Comparison of ENCODE assay signal across 9 cellular contexts in genomic region chr22:44496844-44497217, GRCh38. TPM values are rescaled to one million over a fixed set of nuclear protein-coding genes. Genes with fewer than 3 reads are reported as not detected.
DNase-seq lines count a peak whose midpoint lies in the region; ATAC-seq and TF ChIP-seq lines count a peak whose summit lies in the region.
"Had no signal": no experiment of that assay in that cellular context is flagged by ENCODE, and none has a peak within 500 bp of the region (broad histone marks: within the 10 kb centered on the region; RNA-seq: fewer than 3 reads in every experiment).

No MANE protein-coding gene starts in this region.

- peaks cover 9 to 15% of the 10 kb centered on the region in 2 donors for H3K36me3 Mint-ChIP-seq in CD4-positive, alpha-beta memory T cell
- peaks cover 7% of the 10 kb centered on the region for H3K36me3 Mint-ChIP-seq in osteocyte (ENCODE audit: unreplicated experiment)

- ATAC-seq in HG03025 (IDR thresholded peaks at IDR 0.05; ENCODE audit: low FRiP score, unreplicated experiment) (no peak), GM18502 (IDR thresholded peaks at IDR 0.05; ENCODE audit: poor library complexity, unreplicated experiment) (no peak)

- H3K4ac ChIP-seq in trophoblast cell (ENCODE audit: low read depth, low read length) = no peak overlapping the region

- H3K36me3 ChIP-seq in CD4-positive, alpha-beta memory T cell (ENCODE audit: insufficient read depth, low read length) = no peaks in the 10 kb centered on the region
- H3K36me3 ChIP-seq in NT2/D1 (ENCODE audit: insufficient read depth, insufficient read length, low read length) = peaks cover 31% of the 10 kb centered on the region
- peaks cover 14% of the 10 kb centered on the region for H3K36me3 ChIP-seq in ectodermal cell (ENCODE audit: control insufficient read depth, insufficient read depth, low read length)
- peaks cover 5 to 10% of the 10 kb centered on the region in 2 experiments for H3K36me3 ChIP-seq in trophoblast cell (ENCODE audit: control insufficient read depth in 1 of 2, insufficient read depth in 2 of 2, low read length in 2 of 2)

- intact Hi-C loops in CD4-positive, alpha-beta memory T cell (cut with micrococcal nuclease) = loop anchor here (5.0 kb wide), 1 partner anchor 665 kb away; the partner anchor contains the start of gene NUP50

- WGBS in ectodermal cell, 2 experiments = 96 to 97% methylated on average over 22 of the region's 22 CpGs
- WGBS in trophoblast cell (ENCODE audit: extremely low coverage, insufficient coverage, insufficient read length) = no CpG with 5 or more reads among the region's 22 CpGs

- peaks cover 60% of the 10 kb centered on the region for H3K4me1 ChIP-seq in CD4-positive, alpha-beta memory T cell (ENCODE audit: insufficient read depth, low read length)
- H3K4me1 ChIP-seq in NT2/D1 (ENCODE audit: insufficient read depth, insufficient read length) = peaks cover 5% of the 10 kb centered on the region
- peaks cover 9% of the 10 kb centered on the region for H3K4me1 ChIP-seq in ectodermal cell (ENCODE audit: control insufficient read depth, insufficient read depth, low read length)
- peaks cover 6% of the 10 kb centered on the region in 2 experiments for H3K4me1 ChIP-seq in trophoblast cell (ENCODE audit: control insufficient read depth in 1 of 2, insufficient read depth in 2 of 2, low read length in 2 of 2)

- no peak overlapping the region for H2BK120ac ChIP-seq in trophoblast cell (ENCODE audit: insufficient read depth, low read length, poor library complexity)

- POLR2A ChIA-PET in CD4-positive, alpha-beta memory T cell (lab: Charles Lee; ENCODE audit: partially characterized antibody) = interaction anchor here (1.0 to 1.4 kb wide), 3 partner anchors 13 to 35 kb away, joined by 4 to 8 read pairs (median 4); no protein-coding TSS in a partner anchor

- DNase-seq in CD4-positive, alpha-beta memory T cell = no peak
- DNase-seq in NT2/D1 (ENCODE audit: low read depth, low spot score) (no peak), osteocyte (ENCODE audit: extremely low spot score, unreplicated experiment) (no peak), trophoblast cell (no peak), NCI-H524 (lab: John Stamatoyannopoulos, UW) (no peak)
- DNase-seq: stimulated activated CD4-positive, alpha-beta T cell treated with anti-CD3 and anti-CD28 coated beads, Interleukin-12 subunit alpha, Interleukin-12 subunit beta, amount 100 ng/mL, for 4 hours had no signal

- H3K14ac ChIP-seq in trophoblast cell (ENCODE audit: low read length) = no peak overlapping the region

- no peak overlapping the region for H2BK12ac ChIP-seq in trophoblast cell (ENCODE audit: low read length)

- H3K27ac ChIP-seq in CD4-positive, alpha-beta memory T cell (ENCODE audit: low read depth, low read length) = peak overlapping the region; percentile 73
- H3K27ac ChIP-seq in ectodermal cell (ENCODE audit: insufficient read depth, low read depth, low read length, poor library complexity, severe bottlenecking) = no peak overlapping the region
- no peak overlapping the region for H3K27ac ChIP-seq in trophoblast cell (ENCODE audit: low read depth, low read length)

- peaks cover 0 to 3% (median 0%) of the 10 kb centered on the region in 8 donors for H3K9me3 Mint-ChIP-seq in CD4-positive, alpha-beta memory T cell
- peaks cover 3% of the 10 kb centered on the region for H3K9me3 Mint-ChIP-seq in osteocyte (ENCODE audit: unreplicated experiment)

- no peak overlapping the region for H2AFZ ChIP-seq in trophoblast cell (ENCODE audit: insufficient read depth, low read length, poor library complexity)

- peak overlapping the region; percentile 82 to 93 (median 91) for H3K27ac Mint-ChIP-seq in CD4-positive, alpha-beta memory T cell
- H3K27ac Mint-ChIP-seq in osteocyte (ENCODE audit: unreplicated experiment) = peak overlapping the region; percentile 82

- no peaks in the 10 kb centered on the region for H3K27me3 ChIP-seq in CD4-positive, alpha-beta memory T cell (ENCODE audit: insufficient read depth, low read length)
- H3K27me3 ChIP-seq in NT2/D1 (ENCODE audit: insufficient read depth, insufficient read length) (no peaks in the 10 kb centered on the region), ectodermal cell (ENCODE audit: control insufficient read depth, insufficient read depth, low read length, poor library complexity, severe bottlenecking) (no peaks in the 10 kb centered on the region), trophoblast cell (ENCODE audit: insufficient read depth, low read length) (no peaks in the 10 kb centered on the region)

- H3K9ac ChIP-seq in NT2/D1 (ENCODE audit: insufficient read length, low read depth) (no peak overlapping the region), trophoblast cell (ENCODE audit: low read length) (no peak overlapping the region)

- no peaks in the 10 kb centered on the region for H3K9me3 ChIP-seq in CD4-positive, alpha-beta memory T cell (ENCODE audit: control insufficient read depth in 1 of 2, low read length in 2 of 2)
- peaks cover 20% of the 10 kb centered on the region; the same call in 1 of the 2 replicates for H3K9me3 ChIP-seq in NT2/D1 (ENCODE audit: insufficient read depth, low read length)
- H3K9me3 ChIP-seq in ectodermal cell (ENCODE audit: control insufficient read depth, low read length) = no peaks in the 10 kb centered on the region
- H3K9me3 ChIP-seq in trophoblast cell (ENCODE audit: insufficient read depth, low read depth, low read length) = peaks cover 12% of the 10 kb centered on the region

- H4K8ac ChIP-seq in trophoblast cell (ENCODE audit: low read depth, low read length) = no peak overlapping the region

- H3K4me2 ChIP-seq in trophoblast cell (ENCODE audit: low read length) = no peak overlapping the region

- H3K4me3 Mint-ChIP-seq in CD4-positive, alpha-beta memory T cell = peak overlapping the region; percentile 52 to 84 (median 78)
- H3K4me3 Mint-ChIP-seq in osteocyte (ENCODE audit: unreplicated experiment) = peak overlapping the region; percentile 78

- H3K18ac ChIP-seq in trophoblast cell (ENCODE audit: low read length) = no peak overlapping the region

- no peak overlapping the region for H3K4me3 ChIP-seq in CD4-positive, alpha-beta memory T cell (ENCODE audit: low read length in 2 of 2)
- H3K4me3 ChIP-seq in NT2/D1 (ENCODE audit: insufficient read length, low read depth) (peak overlapping the region; percentile 51), ectodermal cell (ENCODE audit: insufficient read depth, low read depth, low read length) (peak overlapping the region; percentile 74), trophoblast cell (ENCODE audit: low read depth, low read length) (no peak overlapping the region)

- H3K79me1 ChIP-seq in trophoblast cell (ENCODE audit: low read length) = peaks cover 5% of the 10 kb centered on the region

- H3K4me1 Mint-ChIP-seq in CD4-positive, alpha-beta memory T cell = peaks cover 23 to 66% (median 44%) of the 10 kb centered on the region in 4 donors
- H3K4me1 Mint-ChIP-seq in osteocyte (ENCODE audit: unreplicated experiment) = peaks cover 24% of the 10 kb centered on the region

- no peak for TF ChIP-seq CTCF in osteocyte (IDR thresholded peaks at IDR 0.05)

- H3K79me2 ChIP-seq in trophoblast cell (ENCODE audit: control insufficient read depth, insufficient read depth, low read length, poor library complexity) = peaks cover 6% of the 10 kb centered on the region

- CTCF ChIA-PET in CD4-positive, alpha-beta memory T cell (lab: Charles Lee; ENCODE audit: partially characterized antibody) = no interaction called here

- H2BK5ac ChIP-seq in trophoblast cell (ENCODE audit: low read depth, low read length, poor library complexity) = no peak overlapping the region

- H3K27me3 Mint-ChIP-seq in CD4-positive, alpha-beta memory T cell = no peaks in the 10 kb centered on the region
- peaks cover 3% of the 10 kb centered on the region for H3K27me3 Mint-ChIP-seq in osteocyte (ENCODE audit: unreplicated experiment)

- no peak overlapping the region for H4K12ac ChIP-seq in trophoblast cell (ENCODE audit: low read depth, low read length)

- H2AK5ac ChIP-seq in trophoblast cell (ENCODE audit: low read length) = no peak overlapping the region

- H4K91ac ChIP-seq in trophoblast cell (ENCODE audit: low read depth, low read length) = no peak overlapping the region

- no peak overlapping the region for H3K23ac ChIP-seq in trophoblast cell (ENCODE audit: low read length)

RNA-seq across cellular contexts. Expression of gene RTL6, which starts 1.2 kb away (rescaled TPM):
- total RNA-seq in CD4-positive, alpha-beta memory T cell = 10 to 100 TPM; 22.3 to 25.2 TPM
- 10 to 100 TPM in 1 of 2 donors, 1 to 10 TPM in 1; 4.3 to 11.9 TPM for polyA plus RNA-seq in CD4-positive, alpha-beta memory T cell
- 34.2 TPM for polyA plus RNA-seq in ectodermal cell (2013, experiment 1 of 4)
- polyA plus RNA-seq in ectodermal cell (2013, experiment 2 of 4) = 40.2 TPM
- 24.3 TPM for polyA plus RNA-seq in ectodermal cell (2013, experiment 3 of 4)
- 27.2 TPM for polyA plus RNA-seq in ectodermal cell (2013, experiment 4 of 4)
- 34.1 and 35.5 TPM in 2 replicates for total RNA-seq in osteocyte
- 6.5 and 6.7 TPM in 2 replicates for polyA plus RNA-seq in trophoblast cell (2013)

Comparison
In these comparisons a context has a peak if more than half of its experiments do, and no peak if none do; other contexts are left out.
1. H3K4me3 ChIP-seq: peak in NT2/D1 (single experiment) and ectodermal cell (single experiment); none in CD4-positive, alpha-beta memory T cell (0 of 2) and trophoblast cell (single experiment).